Comparison of ENCODE assay signal across 23 cellular contexts in the genomic region with DNA sequence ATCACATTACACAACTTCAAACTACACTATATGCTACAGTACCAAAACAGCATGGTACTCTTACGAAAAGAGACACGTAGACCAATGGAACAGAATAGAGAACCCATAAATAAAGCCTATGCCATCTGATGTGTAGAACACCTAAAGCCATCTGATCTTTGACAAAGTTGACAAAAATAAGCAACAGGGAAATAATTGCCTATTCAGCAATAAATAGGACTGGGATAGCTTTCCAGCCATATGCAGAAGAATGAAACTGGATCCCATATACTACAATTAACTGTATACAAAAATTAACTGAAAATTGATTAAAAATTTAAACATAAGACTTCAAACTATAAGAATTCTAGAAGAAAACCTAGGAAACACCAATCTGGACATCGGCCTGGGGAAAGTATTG.
"Had no signal": no experiment of that assay in that cellular context is flagged by ENCODE, and none has a peak within 500 bp of the region (broad histone marks: within the 10 kb centered on the region; RNA-seq: fewer than 3 reads in every experiment).

No MANE protein-coding gene starts in this region.

- H3K27me3 ChIP-seq: hepatocyte, ovary, right atrium auricular region, tibial nerve, uterus had no signal

- H3K79me2 ChIP-seq: hepatocyte had no signal

- H3K36me3 Mint-ChIP-seq: mesothelial cell of epicardium; naive B cell; natural killer cell; stimulated activated naive B cell treated with anti-CD40 and anti-IgM and Interleukin-4, amounts not matched to agents 10 μg/mL and 1 μg/mL and 100 μg/mL, for 72 hours; type B pancreatic cell had no signal

- H3K36me3 ChIP-seq: left ventricle myocardium inferior, ovary, right atrium auricular region, tibial nerve, uterus had no signal

- DNase-seq: islet precursor cell; left ventricle myocardium inferior; mesendoderm; naive B cell; natural killer cell; nephron progenitor cell; ovary; stimulated activated CD4-positive, alpha-beta T cell treated with anti-CD3 and anti-CD28 coated beads, Interleukin-12 subunit alpha, Interleukin-12 subunit beta, amount 100 ng/mL, for 4 hours; stimulated activated CD4-positive, alpha-beta T cell treated with anti-CD3 and anti-CD28 coated beads, Interleukin-15, amount 100 ng/mL, for 24 hours; stimulated activated CD4-positive, alpha-beta T cell treated with anti-CD3 and anti-CD28 coated beads, Interleukin-2, amount 100 ng/mL, for 24 hours; stimulated activated CD4-positive, alpha-beta T cell treated with anti-CD3 and anti-CD28 coated beads, Interleukin-4, amount 100 ng/mL, for 1 hour; stimulated activated naive B cell treated with anti-CD40 and anti-IgM and Interleukin-4, amounts not matched to agents 10 μg/mL and 1 μg/mL and 100 μg/mL, for 72 hours; stimulated activated naive CD8-positive, alpha-beta T cell treated with anti-CD3 and anti-CD28 coated beads, Interleukin-15, Interleukin-2, amounts not matched to agents 100 U/mL and 50 U/mL, for 24 hours; uterus had no signal

- H2AFZ ChIP-seq: hepatocyte had no signal

- H3K4me1 ChIP-seq: left ventricle myocardium inferior, right atrium auricular region, tibial nerve, uterus had no signal

- H3K27me3 Mint-ChIP-seq: progenitor cell of endocrine pancreas, type B pancreatic cell had no signal

- H3K9me3 ChIP-seq: ovary had no signal

- ATAC-seq: natural killer cell; sciatic nerve; stimulated activated naive B cell treated with anti-CD40 and anti-IgM and Interleukin-4, amounts not matched to agents 10 μg/mL and 1 μg/mL and 100 μg/mL, for 72 hours; stimulated activated naive CD8-positive, alpha-beta T cell treated with anti-CD3 and anti-CD28 coated beads, Interleukin-15, Interleukin-2, amounts not matched to agents 100 U/mL and 50 U/mL, for 24 hours had no signal

- H3K4me3 Mint-ChIP-seq: mesothelial cell of epicardium; naive B cell; natural killer cell; nephron progenitor cell; stimulated activated naive B cell treated with anti-CD40 and anti-IgM and Interleukin-4, amounts not matched to agents 10 μg/mL and 1 μg/mL and 100 μg/mL, for 72 hours; type B pancreatic cell had no signal

- H3K4me3 ChIP-seq: hepatocyte, left ventricle myocardium inferior, lung, ovary, right atrium auricular region, skin epidermis, tibial nerve, uterus had no signal

- H3K4me2 ChIP-seq: hepatocyte had no signal

- H3K4me1 Mint-ChIP-seq: mesothelial cell of epicardium; naive B cell; natural killer cell; nephron progenitor cell; stimulated activated naive B cell treated with anti-CD40 and anti-IgM and Interleukin-4, amounts not matched to agents 10 μg/mL and 1 μg/mL and 100 μg/mL, for 72 hours had no signal

- H3K27ac ChIP-seq: hepatocyte, left ventricle myocardium inferior, ovary, right atrium auricular region, skin epidermis, tibial nerve, uterus had no signal

- H3K27ac Mint-ChIP-seq: mesothelial cell of epicardium; natural killer cell; nephron progenitor cell; progenitor cell of endocrine pancreas; stimulated activated naive B cell treated with anti-CD40 and anti-IgM and Interleukin-4, amounts not matched to agents 10 μg/mL and 1 μg/mL and 100 μg/mL, for 72 hours; type B pancreatic cell had no signal
